ENCODE assay signal across 11 cellular contexts in the genomic region with DNA sequence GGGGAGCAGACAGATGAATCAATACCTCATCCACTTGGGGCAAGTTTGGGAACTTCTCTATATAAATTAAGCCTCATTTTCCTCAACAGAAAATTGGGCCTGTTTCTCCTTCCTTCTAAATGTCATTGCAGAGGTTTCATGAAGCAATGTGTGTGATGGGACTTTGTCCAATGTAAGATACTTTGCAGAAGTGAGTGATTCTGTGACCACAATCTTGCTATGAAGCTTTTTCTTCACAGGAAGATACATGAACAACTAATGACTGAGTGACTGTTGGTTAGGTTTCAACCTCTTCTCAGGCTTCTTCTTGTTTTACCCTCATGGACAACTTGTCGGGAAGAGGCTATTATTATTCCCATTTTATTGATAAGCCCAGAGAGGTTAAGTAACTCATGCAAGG.
"Had no signal": no experiment of that assay in that cellular context is flagged by ENCODE, and none has a peak within 500 bp of the region (broad histone marks: within the 10 kb centered on the region; RNA-seq: fewer than 3 reads in every experiment).

No MANE protein-coding gene starts in this region.

- ATAC-seq: activated T-cell treated with anti-CD3 and anti-CD28 coated beads, Interleukin-2, amount 50 U/mL, for 4 hours; esophagus mucosa; lower lobe of right lung had no signal

- H3K4me1 ChIP-seq: ascending aorta, lower lobe of right lung, neural progenitor cell had no signal

- DNase-seq: activated CD4-positive, alpha-beta memory T cell treated with anti-CD3 and anti-CD28 coated beads for 36 hours; activated CD4-positive, alpha-beta T cell treated with anti-CD3 and anti-CD28 coated beads for 1 hour; activated gamma-delta T cell; activated T-cell treated with anti-CD3 and anti-CD28 coated beads, Interleukin-2, amount 50 U/mL, for 4 hours; lower lobe of right lung; ovary; stimulated activated CD4-positive, alpha-beta T cell treated with anti-CD3 and anti-CD28 coated beads, Interleukin-12 subunit alpha, Interleukin-12 subunit beta, amount 100 ng/mL, for 4 hours; stimulated activated naive CD4-positive, alpha-beta T cell treated with Interleukin-2 at 50 U/mL for 16 hours had no signal

- H3K4me3 ChIP-seq: ascending aorta, lower lobe of right lung, neural progenitor cell, ovary had no signal

- H3K36me3 ChIP-seq: ascending aorta, lower lobe of right lung, neural progenitor cell, ovary had no signal

- H3K9me3 ChIP-seq: lower lobe of right lung had no signal

- H3K27ac ChIP-seq: ascending aorta, lower lobe of right lung, neural progenitor cell, ovary had no signal

- H3K27me3 ChIP-seq: ascending aorta, neural progenitor cell, ovary had no signal
